ENCODE assay signal across 8 cellular contexts in genomic region chr9:137578518-137579258, GRCh38. TPM values are rescaled to one million over a fixed set of nuclear protein-coding genes. Genes with fewer than 3 reads are reported as not detected.
DNase-seq lines count a peak whose midpoint lies in the region; ATAC-seq and TF ChIP-seq lines count a peak whose summit lies in the region.

DPH7 (minus strand) TSS chr9:137578925; CDS start chr9:137578777, 148 bp downstream.

- DNase-seq in DMS53 (lab: John Stamatoyannopoulos, UW) (peak; percentile 98), OCI-M2 (lab: John Stamatoyannopoulos, UW; ENCODE audit: unreplicated experiment) (peak; percentile 25)
- peak; percentile 98 for DNase-seq in activated T-cell treated with anti-CD3 and anti-CD28 coated beads, Interleukin-2, amount 50 U/mL, for 24 hours
- peak; percentile 83 to 92 for DNase-seq in stimulated activated CD8-positive, alpha-beta memory T cell treated with anti-CD3 and anti-CD28 coated beads, Interleukin-7, amount 100 ng/mL, for 4 hours (ENCODE audit: low read depth in 2 of 2)

- H3K36me3 ChIP-seq in muscle layer of duodenum (ENCODE audit: control insufficient read depth in 1 of 2, insufficient read depth in 2 of 2, low read length in 2 of 2): peaks cover 29 to 52% of the 10 kb centered on the region in 2 donors

- H3K27me3 ChIP-seq in muscle layer of duodenum (ENCODE audit: low read depth, low read length): no peaks in the 10 kb centered on the region

- H3K9me3 Mint-ChIP-seq in activated T-cell treated with anti-CD3 and anti-CD28 coated beads, Interleukin-2, amount 50 U/mL, for 24 hours: no peaks in the 10 kb centered on the region

- peaks cover 38% of the 10 kb centered on the region for H3K4me1 Mint-ChIP-seq in activated T-cell treated with anti-CD3 and anti-CD28 coated beads, Interleukin-2, amount 50 U/mL, for 24 hours (ENCODE audit: low read depth)

- peak within 1 kb of the TSS; percentile 87 for H3K27ac Mint-ChIP-seq in activated T-cell treated with anti-CD3 and anti-CD28 coated beads, Interleukin-2, amount 50 U/mL, for 24 hours

- TF ChIP-seq EP300 in Ishikawa (IDR thresholded peaks at IDR 0.05; ENCODE audit: borderline replicate concordance): peak; percentile 17

- H3K4me3 ChIP-seq in muscle layer of duodenum (ENCODE audit: low read depth in 1 of 2, low read length in 2 of 2): peak within 1 kb of the TSS; percentile 60 to 91

- H3K36me3 Mint-ChIP-seq in activated T-cell treated with anti-CD3 and anti-CD28 coated beads, Interleukin-2, amount 50 U/mL, for 24 hours (ENCODE audit: low read depth): peaks cover 80% of the 10 kb centered on the region

- peak; percentile 32; the same call in 1 of the 2 replicates for TF ChIP-seq RAD21 in Ishikawa (IDR thresholded peaks at IDR 0.05; ENCODE audit: low read depth)

- peak; percentile 89 for ATAC-seq in GM21529 (IDR thresholded peaks at IDR 0.05; ENCODE audit: unreplicated experiment)
- ATAC-seq in esophagus mucosa: peak; percentile 95

- H3K4me3 Mint-ChIP-seq in activated T-cell treated with anti-CD3 and anti-CD28 coated beads, Interleukin-2, amount 50 U/mL, for 24 hours: peak within 1 kb of the TSS; percentile 88

- H3K27ac ChIP-seq in muscle layer of duodenum (ENCODE audit: low read length): no peak within 1 kb of the TSS

- H3K4me1 ChIP-seq in muscle layer of duodenum (ENCODE audit: control insufficient read depth in 1 of 2, insufficient read depth in 2 of 2, low read length in 2 of 2): peaks cover 4 to 25% of the 10 kb centered on the region in 2 donors

- H3K27me3 Mint-ChIP-seq in activated T-cell treated with anti-CD3 and anti-CD28 coated beads, Interleukin-2, amount 50 U/mL, for 24 hours: no peaks in the 10 kb centered on the region

- no peaks in the 10 kb centered on the region for H3K9me3 ChIP-seq in muscle layer of duodenum (ENCODE audit: control insufficient read depth in 1 of 2, low read length in 2 of 2)

TF ChIP-seq in Ishikawa, 13 proteins besides CTCF, POLR2A, EP300 and RAD21:
- TF ChIP-seq REST (IDR thresholded peaks at IDR 0.05; ENCODE audit: low read depth) (no peak), USF1 (IDR thresholded peaks at IDR 0.05) (peak; percentile 46; the same call in 1 of the 2 replicates), TEAD4 (IDR thresholded peaks at IDR 0.05) (0 out of 2 replicates have a peak, but pooled peaks have one; percentile 4), TCF12 (IDR thresholded peaks at IDR 0.05; ENCODE audit: low read depth) (peak; percentile 54; the same call in 1 of the 2 replicates), YY1 (IDR thresholded peaks at IDR 0.05; ENCODE audit: low read depth) (peak; percentile 61; the same call in 1 of the 2 replicates), TAF1 (IDR thresholded peaks at IDR 0.05; ENCODE audit: low read depth) (peak; percentile 80), ZBTB7A (IDR thresholded peaks at IDR 0.05; ENCODE audit: low read depth) (no peak)
- TF ChIP-seq, protein P1, sequence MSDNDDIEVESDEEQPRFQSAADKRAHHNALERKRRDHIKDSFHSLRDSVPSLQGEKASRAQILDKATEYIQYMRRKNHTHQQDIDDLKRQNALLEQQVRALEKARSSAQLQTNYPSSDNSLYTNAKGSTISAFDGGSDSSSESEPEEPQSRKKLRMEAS (IDR thresholded peaks at IDR 0.05): peak; percentile 77

RNA-seq across cellular contexts. Expression of gene DPH7, which starts in this region (rescaled TPM):
- total RNA-seq in esophagus mucosa: 12.6 TPM

Comparison
In these comparisons a context has a peak if more than half of its experiments do, and no peak if none do; other contexts are left out.
1. DNase-seq: peak in every context shown above with its lines; median percentile 98 in DMS53; 98 in activated T-cell treated with anti-CD3 and anti-CD28 coated beads, Interleukin-2, amount 50 U/mL, for 24 hours; 88 in stimulated activated CD8-positive, alpha-beta memory T cell treated with anti-CD3 and anti-CD28 coated beads, Interleukin-7, amount 100 ng/mL, for 4 hours; 25 in OCI-M2.